In the genomic region with DNA sequence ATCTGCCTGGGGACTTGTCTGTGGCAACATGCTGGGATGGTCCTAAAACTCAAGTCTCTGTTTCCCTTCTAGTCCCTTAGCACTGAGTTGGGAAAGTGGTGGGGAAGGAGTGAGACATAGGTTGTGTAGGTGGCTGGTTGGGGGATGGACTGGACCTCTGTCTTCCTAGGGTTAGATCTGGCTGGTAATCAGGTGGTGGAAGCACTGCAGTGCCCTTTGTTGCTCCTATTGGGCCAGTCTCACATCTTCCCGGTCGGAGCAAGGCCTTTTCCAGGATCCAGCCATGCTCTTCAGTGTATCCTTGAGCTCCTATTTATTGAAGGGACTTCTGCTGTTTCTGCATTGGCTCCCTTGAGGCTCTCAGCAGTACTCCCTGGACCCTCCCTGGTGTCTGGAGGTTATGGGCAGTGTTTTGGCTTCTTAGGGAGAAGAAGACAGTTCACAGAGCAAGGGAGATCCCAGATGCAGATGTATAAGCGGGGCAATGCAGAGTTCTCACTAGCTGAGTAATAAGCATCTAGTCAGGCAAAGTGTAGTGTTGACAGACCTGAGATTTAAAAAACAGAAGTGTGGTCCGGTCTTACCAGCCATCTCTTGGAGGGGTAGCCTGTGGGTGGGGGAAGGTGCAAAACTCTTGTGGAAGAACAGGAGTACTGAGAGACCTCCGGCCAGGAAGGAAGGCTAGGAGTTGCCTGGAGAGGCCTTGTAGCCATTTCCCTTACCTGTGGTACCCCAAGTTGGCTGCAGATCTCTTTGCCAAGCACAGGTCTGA, we compare ENCODE assay signal across 8 cellular contexts. TPM values are rescaled to one million over a fixed set of nuclear protein-coding genes. Genes with fewer than 3 reads are reported as not detected.
DNase-seq lines count a peak whose midpoint lies in the region; ATAC-seq and TF ChIP-seq lines count a peak whose summit lies in the region.

No MANE protein-coding gene starts in this region.

- peaks cover 16% of the 10 kb centered on the region; the same call in 1 of the 2 replicates for H4K20me1 ChIP-seq in OCI-LY7 (ENCODE audit: insufficient read depth, low read length)

- H3K9me3 Mint-ChIP-seq in endodermal cell = no peaks in the 10 kb centered on the region
- no peaks in the 10 kb centered on the region for H3K9me3 Mint-ChIP-seq in progenitor cell of endocrine pancreas (ENCODE audit: low read depth)

- no peaks in the 10 kb centered on the region for H3K27me3 ChIP-seq in endodermal cell (ENCODE audit: control insufficient read depth, insufficient read depth, low read length, poor library complexity, severe bottlenecking)

- peak overlapping the region; percentile 95 for H3K9ac ChIP-seq in endodermal cell (ENCODE audit: extremely low read depth, low read length, poor library complexity, severe bottlenecking)

- H3K9me3 ChIP-seq in OCI-LY7 (ENCODE audit: low read length) (no peaks in the 10 kb centered on the region), endodermal cell (ENCODE audit: control insufficient read depth, low read length) (no peaks in the 10 kb centered on the region)

- H3K4me3 Mint-ChIP-seq in endodermal cell = peak overlapping the region; percentile 89
- H3K4me3 Mint-ChIP-seq in progenitor cell of endocrine pancreas (ENCODE audit: low read depth) = peak overlapping the region; percentile 79

- peak overlapping the region; percentile 82 for H3K4me3 ChIP-seq in GM08714 (ENCODE audit: low read length)
- H3K4me3 ChIP-seq in OCI-LY7 (ENCODE audit: low read depth, low read length, poor library complexity, severe bottlenecking) = peak overlapping the region; percentile 99
- peak overlapping the region; percentile 89 for H3K4me3 ChIP-seq in endodermal cell (ENCODE audit: low read length)

- H3K27ac ChIP-seq in OCI-LY7 (ENCODE audit: low read depth, low read length, poor library complexity, severe bottlenecking) (peak overlapping the region; percentile 80), endodermal cell (ENCODE audit: low read depth, low read length) (peak overlapping the region; percentile 96)

- intact Hi-C loops in OCI-LY7 (cut with micrococcal nuclease; ENCODE audit: unreplicated experiment) = loop anchor here (1.0 kb wide), 2 partner anchors 27 to 324 kb away; no protein-coding TSS in a partner anchor

- H2AFZ ChIP-seq in OCI-LY7 (ENCODE audit: low read length) = no peak overlapping the region; the same call in 1 of the 2 replicates

- TF ChIP-seq CTCF in OCI-LY7 (conservative IDR thresholded peaks at IDR 0.05; ENCODE audit: low read length) (no peak), endodermal cell (conservative IDR thresholded peaks at IDR 0.05) (no peak), progenitor cell of endocrine pancreas (IDR thresholded peaks at IDR 0.05; ENCODE audit: unreplicated experiment) (no peak)

- BruUV-seq in OCI-LY7 (replicated peaks; lab: Mats Ljungman, UMichigan) = no TSS peak

- H3K27ac Mint-ChIP-seq in endodermal cell (peak overlapping the region; percentile 91), progenitor cell of endocrine pancreas (peak overlapping the region; percentile 95)

- WGBS in endodermal cell (ENCODE audit: insufficient coverage in 1 of 2, insufficient read length in 1 of 2), 2 experiments = 89 to 91% methylated on average over 4 to 5 of the region's 5 CpGs

- CTCF ChIA-PET in OCI-LY7 (lab: Charles Lee; ENCODE audit: unreplicated experiment) = interaction anchor here (1.2 to 1.4 kb wide), 2 partner anchors 12 to 29 kb away, joined by 4 to 5 read pairs; no protein-coding TSS in a partner anchor

- POLR2A ChIA-PET in OCI-LY7 (lab: Charles Lee) = interaction anchor here (0.6 to 1.4 kb wide), 7 partner anchors 11 to 1022 kb away, joined by 3 to 7 read pairs (median 3); a partner anchor contains a TSS

- DNase-seq in OCI-LY7 (ENCODE audit: low spot score) (peak; percentile 31), endodermal cell (no peak), progenitor cell of endocrine pancreas (ENCODE audit: low spot score, unreplicated experiment) (no peak), NK-92 (lab: John Stamatoyannopoulos, UW; ENCODE audit: unreplicated experiment) (no peak)
- DNase-seq in stimulated activated naive CD4-positive, alpha-beta T cell treated with Interleukin-2 at 50 U/mL for 16 hours (lab: John Stamatoyannopoulos, UW) = no peak

- H3K36me3 ChIP-seq in OCI-LY7 (ENCODE audit: insufficient read depth, low read length) = peaks cover 21% of the 10 kb centered on the region
- H3K36me3 ChIP-seq in endodermal cell (ENCODE audit: control insufficient read depth, insufficient read depth, low read length) = peaks cover 17% of the 10 kb centered on the region

- H3K9me2 ChIP-seq in OCI-LY7 (ENCODE audit: insufficient read depth, low read length) = no peaks in the 10 kb centered on the region

- ATAC-seq in GM21576 (IDR thresholded peaks at IDR 0.05; ENCODE audit: unreplicated experiment) (no peak), HG02610 (IDR thresholded peaks at IDR 0.05; ENCODE audit: unreplicated experiment) (no peak)

- H3K27me3 Mint-ChIP-seq in endodermal cell (ENCODE audit: insufficient read depth) (no peaks in the 10 kb centered on the region), progenitor cell of endocrine pancreas (no peaks in the 10 kb centered on the region)

- H3K4me1 Mint-ChIP-seq in endodermal cell (peaks cover 47% of the 10 kb centered on the region), progenitor cell of endocrine pancreas (ENCODE audit: low read depth) (peaks cover 43% of the 10 kb centered on the region)

- H3K4me1 ChIP-seq in OCI-LY7 (ENCODE audit: insufficient read depth, low read length, poor library complexity, severe bottlenecking) (peaks cover 45% of the 10 kb centered on the region), endodermal cell (ENCODE audit: control insufficient read depth, insufficient read depth, low read length) (peaks cover 22% of the 10 kb centered on the region)

- peak overlapping the region; percentile 98 for H3K4me2 ChIP-seq in OCI-LY7 (ENCODE audit: low read length)

- peaks cover 13% of the 10 kb centered on the region for H3K36me3 Mint-ChIP-seq in endodermal cell (ENCODE audit: low read depth)
- H3K36me3 Mint-ChIP-seq in progenitor cell of endocrine pancreas (ENCODE audit: insufficient read depth) = peaks cover 1% of the 10 kb centered on the region

- peaks cover 70% of the 10 kb centered on the region for H3K79me2 ChIP-seq in OCI-LY7 (ENCODE audit: insufficient read depth, low read depth, low read length)

RNA-seq across cellular contexts. Expression of a gene that starts 1.3 kb away (rescaled TPM):
- 168 and 187 TPM in 2 replicates for total RNA-seq in OCI-LY7 (2014; rRNA removed; shearing (Covaris generic))
- 143 and 144 TPM in 2 replicates for total RNA-seq in OCI-LY7 (2022)
- total RNA-seq in endodermal cell = 100 to 1,000 TPM; 201 to 218 TPM
- 236 TPM for polyA plus RNA-seq in endodermal cell (2013, experiment 1 of 2)
- 236 TPM for polyA plus RNA-seq in endodermal cell (2013, experiment 2 of 2)
- 167 and 177 TPM in 2 replicates for total RNA-seq in progenitor cell of endocrine pancreas

RNA-seq across cellular contexts. Expression of a gene that starts 2.0 kb away (rescaled TPM):
- 74.7 and 85.3 TPM in 2 replicates for total RNA-seq in OCI-LY7 (2014; rRNA removed; shearing (Covaris generic))
- total RNA-seq in OCI-LY7 (2022) (48.9 and 55.4 TPM in 2 replicates), endodermal cell (10 to 100 TPM; 43.7 to 57.2 TPM), progenitor cell of endocrine pancreas (76.2 and 80.6 TPM in 2 replicates)
- 59.9 TPM for polyA plus RNA-seq in endodermal cell (2013, experiment 1 of 2)
- polyA plus RNA-seq in endodermal cell (2013, experiment 2 of 2) = 48.1 TPM

RNA-seq across cellular contexts. Expression of a gene that starts 3.4 kb away (rescaled TPM):
- total RNA-seq in OCI-LY7 (2014; rRNA removed; shearing (Covaris generic)) = 52.9 and 66.3 TPM in 2 replicates
- total RNA-seq in OCI-LY7 (2022) (38.8 and 39.5 TPM in 2 replicates), endodermal cell (10 to 100 TPM; 28.0 to 32.9 TPM), progenitor cell of endocrine pancreas (28.6 and 32.0 TPM in 2 replicates)
- polyA plus RNA-seq in endodermal cell (2013, experiment 1 of 2) = 28.7 TPM
- polyA plus RNA-seq in endodermal cell (2013, experiment 2 of 2) = 26.0 TPM

RNA-seq across cellular contexts. Expression of a gene that starts 27.4 kb away (rescaled TPM):
- 58.4 and 89.6 TPM in 2 replicates for total RNA-seq in OCI-LY7 (2014; rRNA removed; shearing (Covaris generic))
- total RNA-seq in OCI-LY7 (2022) (86.6 and 100 TPM in 2 replicates), endodermal cell (10 to 100 TPM; 69.2 to 74.3 TPM), progenitor cell of endocrine pancreas (96.8 and 110 TPM in 2 replicates)
- 74.2 TPM for polyA plus RNA-seq in endodermal cell (2013, experiment 1 of 2)
- 64.8 TPM for polyA plus RNA-seq in endodermal cell (2013, experiment 2 of 2)

RNA-seq across cellular contexts. Expression of a gene that starts 38.8 kb away (rescaled TPM):
- 0.28 and 0.76 TPM in 2 replicates for total RNA-seq in OCI-LY7 (2014; rRNA removed; shearing (Covaris generic))
- 0.68 and 0.91 TPM in 2 replicates for total RNA-seq in OCI-LY7 (2022)
- total RNA-seq in endodermal cell = 1 to 10 TPM; 2.8 to 3.2 TPM
- polyA plus RNA-seq in endodermal cell (2013, experiment 1 of 2) = 3.1 TPM
- polyA plus RNA-seq in endodermal cell (2013, experiment 2 of 2) = 1.7 TPM
- 12.3 and 14.5 TPM in 2 replicates for total RNA-seq in progenitor cell of endocrine pancreas
